Comparison of ENCODE assay signal across 22 cellular contexts in genomic region chr15:25694823-25695312, GRCh38.
"Had no signal": no experiment of that assay in that cellular context is flagged by ENCODE, and none has a peak within 500 bp of the region (broad histone marks: within the 10 kb centered on the region; RNA-seq: fewer than 3 reads in every experiment).

No MANE protein-coding gene starts in this region.

- H3K27me3 ChIP-seq: esophagus squamous epithelium, gastroesophageal sphincter, left lung, neutrophil, testis, transverse colon had no signal

- H3K9me3 ChIP-seq: esophagus squamous epithelium, gastroesophageal sphincter, left lung, lower lobe of right lung, neutrophil, psoas muscle, testis, transverse colon had no signal

- DNase-seq: dermis blood vessel endothelial cell; esophagus squamous epithelium; foreskin fibroblast; glutamatergic neuron; immature natural killer cell; left lung; lower lobe of right lung; midbrain; naive thymus-derived CD4-positive, alpha-beta T cell; nephron progenitor cell; psoas muscle; retina; small intestine; stimulated activated CD4-positive, alpha-beta T cell treated with anti-CD3 and anti-CD28 coated beads, Interleukin-2, amount 100 ng/mL, for 48 hours; testis; transverse colon had no signal

- H3K9me3 Mint-ChIP-seq: central memory CD8-positive, alpha-beta T cell; immature natural killer cell; memory B cell; naive thymus-derived CD4-positive, alpha-beta T cell; nephron progenitor cell; stimulated activated memory B cell treated with anti-CD40 and anti-IgM and Interleukin-4, amounts not matched to agents 10 μg/mL and 1 μg/mL and 100 μg/mL, for 72 hours; stimulated activated naive CD8-positive, alpha-beta T cell treated with anti-CD3 and anti-CD28 coated beads, Interleukin-15, Interleukin-2, amounts not matched to agents 100 ng/mL and 50 ng/mL, for 24 hours had no signal

- H3K27ac Mint-ChIP-seq: immature natural killer cell; memory B cell; nephron progenitor cell; stimulated activated memory B cell treated with anti-CD40 and anti-IgM and Interleukin-4, amounts not matched to agents 10 μg/mL and 1 μg/mL and 100 μg/mL, for 72 hours; stimulated activated naive CD8-positive, alpha-beta T cell treated with anti-CD3 and anti-CD28 coated beads, Interleukin-15, Interleukin-2, amounts not matched to agents 100 ng/mL and 50 ng/mL, for 24 hours had no signal

- H3K27ac ChIP-seq: esophagus squamous epithelium, left lung, lower lobe of right lung, neutrophil, psoas muscle, testis, transverse colon had no signal

- H3K4me1 ChIP-seq: left lung, lower lobe of right lung, psoas muscle, testis, transverse colon had no signal

- H3K36me3 ChIP-seq: neutrophil, transverse colon had no signal

- H3K4me3 Mint-ChIP-seq: central memory CD8-positive, alpha-beta T cell; immature natural killer cell; memory B cell; naive thymus-derived CD4-positive, alpha-beta T cell; nephron progenitor cell; stimulated activated memory B cell treated with anti-CD40 and anti-IgM and Interleukin-4, amounts not matched to agents 10 μg/mL and 1 μg/mL and 100 μg/mL, for 72 hours; stimulated activated naive CD8-positive, alpha-beta T cell treated with anti-CD3 and anti-CD28 coated beads, Interleukin-15, Interleukin-2, amounts not matched to agents 100 ng/mL and 50 ng/mL, for 24 hours had no signal

- ATAC-seq: gastroesophageal sphincter; left lung; lower lobe of right lung; stimulated activated memory B cell treated with anti-CD40 and anti-IgM and Interleukin-4, amounts not matched to agents 10 μg/mL and 1 μg/mL and 100 μg/mL, for 72 hours had no signal

- H3K4me3 ChIP-seq: esophagus squamous epithelium, gastroesophageal sphincter, left lung, lower lobe of right lung, psoas muscle, testis, transverse colon had no signal

- H3K4me1 Mint-ChIP-seq: central memory CD8-positive, alpha-beta T cell; immature natural killer cell; memory B cell; nephron progenitor cell; stimulated activated memory B cell treated with anti-CD40 and anti-IgM and Interleukin-4, amounts not matched to agents 10 μg/mL and 1 μg/mL and 100 μg/mL, for 72 hours had no signal

- H3K36me3 Mint-ChIP-seq: memory B cell; stimulated activated memory B cell treated with anti-CD40 and anti-IgM and Interleukin-4, amounts not matched to agents 10 μg/mL and 1 μg/mL and 100 μg/mL, for 72 hours had no signal

- H3K27me3 Mint-ChIP-seq: central memory CD8-positive, alpha-beta T cell; naive thymus-derived CD4-positive, alpha-beta T cell; stimulated activated memory B cell treated with anti-CD40 and anti-IgM and Interleukin-4, amounts not matched to agents 10 μg/mL and 1 μg/mL and 100 μg/mL, for 72 hours; stimulated activated naive CD8-positive, alpha-beta T cell treated with anti-CD3 and anti-CD28 coated beads, Interleukin-15, Interleukin-2, amounts not matched to agents 100 ng/mL and 50 ng/mL, for 24 hours had no signal
